In the genomic region with DNA sequence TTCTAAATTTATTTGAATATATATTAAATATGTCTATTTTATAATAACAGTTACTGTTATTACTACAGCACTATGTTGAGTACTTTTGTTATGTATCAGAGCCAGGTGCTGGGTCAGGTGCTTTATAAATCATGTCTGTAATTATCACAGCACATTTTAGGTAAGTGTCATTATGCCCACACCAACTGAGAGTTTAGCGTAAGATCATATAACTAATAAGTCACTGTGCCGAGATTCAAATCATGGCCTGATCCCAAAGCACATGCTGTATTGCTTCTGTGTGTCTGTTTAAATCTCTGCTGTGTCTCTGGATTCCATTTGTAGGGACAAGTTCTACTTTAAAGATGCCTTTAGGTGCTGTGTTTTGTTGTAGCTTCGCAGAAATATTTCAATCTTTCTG, we compare ENCODE assay signal across 10 cellular contexts. TPM values are rescaled to one million over a fixed set of nuclear protein-coding genes. Genes with fewer than 3 reads are reported as not detected.
A peak's percentile ranks its signal among the peaks of the same experiment; 100 is the strongest.
DNase-seq lines count a peak whose midpoint lies in the region; ATAC-seq lines count a peak whose summit lies in the region.
"Had no signal": no experiment of that assay in that cellular context is flagged by ENCODE, and none has a peak within 500 bp of the region (broad histone marks: within the 10 kb centered on the region; RNA-seq: fewer than 3 reads in every experiment).

No MANE protein-coding gene starts in this region.

- H3F3A ChIP-seq in GM23248 (ENCODE audit: insufficient read depth) = peaks cover 10% of the 10 kb centered on the region; the same call in 1 of the 2 replicates

- H3K9ac ChIP-seq in GM23248 (no peak overlapping the region), rectal smooth muscle tissue (ENCODE audit: low read length) (no peak overlapping the region)

- intact Hi-C loops in left colon (cut with DNase I, micrococcal nuclease) = no loop called here

- H3K4me3 ChIP-seq in GM23248 (peak overlapping the region; percentile 74), rectal smooth muscle tissue (ENCODE audit: low read length) (peak overlapping the region; percentile 17)

- H3K27me3 ChIP-seq in GM23248 (replicated peaks; ENCODE audit: insufficient read depth) = no peaks in the 10 kb centered on the region
- no peaks in the 10 kb centered on the region for H3K27me3 ChIP-seq in rectal smooth muscle tissue (ENCODE audit: control insufficient read depth, insufficient read depth, low read length)

- peaks cover 69% of the 10 kb centered on the region for H3K79me2 ChIP-seq in GM23248 (ENCODE audit: insufficient read depth)

- no peaks in the 10 kb centered on the region for H3K9me2 ChIP-seq in GM23248 (ENCODE audit: insufficient read depth)

- 34 to 35% methylated on average over 3 of the region's 3 CpGs for WGBS in GM23248 (ENCODE audit: low coverage in 1 of 2, low lambda C conversion rate in 2 of 2, missing lambda C conversion rate in 2 of 2), 2 experiments

- H3K27ac ChIP-seq in GM23248 (no peak overlapping the region), epithelial cell of prostate (peak overlapping the region; percentile 68), rectal smooth muscle tissue (ENCODE audit: low read depth, low read length) (peak overlapping the region; percentile 38)

- no peaks in the 10 kb centered on the region for H3K9me3 ChIP-seq in GM23248 (ENCODE audit: low read depth)
- H3K9me3 ChIP-seq: thoracic aorta had no signal

- ATAC-seq in GM21786 (IDR thresholded peaks at IDR 0.05; ENCODE audit: unreplicated experiment) = no peak
- ATAC-seq in left colon = no peak

- no peaks in the 10 kb centered on the region for H3K36me3 ChIP-seq in GM23248 (ENCODE audit: low read depth)
- H3K36me3 ChIP-seq in rectal smooth muscle tissue (ENCODE audit: control insufficient read depth, insufficient read depth, low read length) = no peaks in the 10 kb centered on the region
- H3K36me3 ChIP-seq: thoracic aorta had no signal

- 0 out of 2 replicates have a peak overlapping the region, but pooled peaks have one; percentile 16 for H2AFZ ChIP-seq in GM23248

- DNase-seq in GM23248 (peak; percentile 17), NCI-H774 (lab: John Stamatoyannopoulos, UW) (peak; percentile 12), epithelial cell of prostate (ENCODE audit: low read depth, low spot score) (no peak), left colon (no peak), ureter (ENCODE audit: low spot score) (no peak), NCI-H1436 treated with DMSO at 0.1 percent for 48 hours (lab: John Stamatoyannopoulos, UW) (no peak)
- DNase-seq: DMS53 had no signal

- in situ Hi-C loops in GM23248 (cut with MboI) = no loop called here

- peak overlapping the region; percentile 83 for H3K4me2 ChIP-seq in GM23248 (ENCODE audit: unreplicated experiment)

- H4K20me1 ChIP-seq in GM23248 (ENCODE audit: insufficient read depth) = no peaks in the 10 kb centered on the region

- H3K4me1 ChIP-seq in GM23248 (ENCODE audit: insufficient read depth) (peaks cover 16% of the 10 kb centered on the region), rectal smooth muscle tissue (ENCODE audit: control insufficient read depth, insufficient read depth, low read length) (no peaks in the 10 kb centered on the region)

RNA-seq across cellular contexts. Expression of a gene that starts 1.9 kb away (rescaled TPM):
- total RNA-seq in GM23248 (2014; rRNA removed; shearing (Covaris generic)) = 18.2 and 19.6 TPM in 2 replicates
- polyA plus RNA-seq in GM23248 (2016; fragmentation: Nextera tagmentation; extraction: Ambion mirVana) = 13.6 and 15.5 TPM in 2 replicates
- total RNA-seq in left colon (10 to 100 TPM; 22.5 to 28.7 TPM), ureter (14.4 TPM)

RNA-seq across cellular contexts. Expression of a gene that starts 21.8 kb away (rescaled TPM):
- total RNA-seq in GM23248 (2014; rRNA removed; shearing (Covaris generic)) = not detected in 2 replicates
- not detected in 2 replicates for polyA plus RNA-seq in GM23248 (2016; fragmentation: Nextera tagmentation; extraction: Ambion mirVana)
- not detected for total RNA-seq in left colon
- not detected for total RNA-seq in ureter
- total RNA-seq: thoracic aorta had no signal

Comparison
In these comparisons a context has a peak if more than half of its experiments do, and no peak if none do; other contexts are left out.
1. DNase-seq: peak in GM23248 (single experiment) and NCI-H774 (single experiment); none in epithelial cell of prostate (single experiment), left colon (0 of 2), ureter (single experiment) and NCI-H1436 treated with DMSO at 0.1 percent for 48 hours (single experiment).